Comparison of ENCODE assay signal across 8 cellular contexts in genomic region chr20:53579266-53579580, GRCh38. TPM values are rescaled to one million over a fixed set of nuclear protein-coding genes. Genes with fewer than 3 reads are reported as not detected.
DNase-seq lines count a peak whose midpoint lies in the region; ATAC-seq, FAIRE-seq and TF ChIP-seq lines count a peak whose summit lies in the region.

No MANE protein-coding gene starts in this region.

- peaks cover 4% of the 10 kb centered on the region for H3K9me1 ChIP-seq in keratinocyte (ENCODE audit: control insufficient read depth, extremely low read depth, insufficient read depth, low read length)

- DNase-seq in HFFc6 (no peak), keratinocyte (ENCODE audit: low read depth, low spot score) (no peak)
- no peak for DNase-seq in activated T-helper 1 cell treated with anti-CD3 and anti-CD28 coated beads, Interleukin-12 subunit alpha, Interleukin-12 subunit beta, Interleukin-2, Interleukin-4 antibody, amounts not matched to agents 30 ng/mL and 10 ng/mL and 1 ng/mL, durations not matched to agents 14 hours and 24 hours and 36 hours (ENCODE audit: low spot score)
- DNase-seq in stimulated activated naive CD8-positive, alpha-beta T cell treated with anti-CD3 and anti-CD28 coated beads, Interleukin-15, amount 100 ng/mL, for 72 hours: no peak

- peaks cover 7% of the 10 kb centered on the region for H4K20me1 ChIP-seq in keratinocyte (ENCODE audit: control insufficient read depth, extremely low read depth, insufficient read depth, low read length)

- intact Hi-C loops in activated T-helper 1 cell treated with anti-CD3 and anti-CD28 coated beads, Interleukin-12 subunit alpha, Interleukin-12 subunit beta, Interleukin-2, Interleukin-4 antibody, amounts not matched to agents 30 ng/mL and 10 ng/mL and 1 ng/mL, durations not matched to agents 14 hours and 24 hours and 36 hours (cut with micrococcal nuclease): loop anchor here (1.0 to 5.0 kb wide), 7 partner anchors 15 to 618 kb away; no protein-coding TSS in a partner anchor

- H3K9me3 ChIP-seq in keratinocyte (ENCODE audit: control insufficient read depth, low read depth, low read length): no peaks in the 10 kb centered on the region

- H3K27ac ChIP-seq in keratinocyte (ENCODE audit: control insufficient read depth, insufficient read depth, low read length): peak overlapping the region; percentile 95

- H3K9ac ChIP-seq in keratinocyte (ENCODE audit: control insufficient read depth, extremely low read depth, insufficient read depth, low read length): peak overlapping the region; percentile 71

- peaks cover 44% of the 10 kb centered on the region for H3K4me1 ChIP-seq in keratinocyte (ENCODE audit: control insufficient read depth, extremely low read depth, insufficient read depth, low read length)

- H3K79me2 ChIP-seq in keratinocyte (ENCODE audit: control insufficient read depth, insufficient read depth, low read length): peaks cover 89% of the 10 kb centered on the region

- H2AFZ ChIP-seq in keratinocyte (ENCODE audit: control insufficient read depth, low read length): no peak overlapping the region

- peak; percentile 6 for ATAC-seq in stimulated activated naive CD8-positive, alpha-beta T cell treated with anti-CD3 and anti-CD28 coated beads, Interleukin-15, amount 100 ng/mL, for 72 hours
- no peak for ATAC-seq in HG02759 (IDR thresholded peaks at IDR 0.05; ENCODE audit: unreplicated experiment)
- no peak for ATAC-seq in HG03460 (IDR thresholded peaks at IDR 0.05; ENCODE audit: unreplicated experiment)
- ATAC-seq in GM21526 (IDR thresholded peaks at IDR 0.05; ENCODE audit: low FRiP score, unreplicated experiment): no peak
- ATAC-seq in GM21717 (IDR thresholded peaks at IDR 0.05; ENCODE audit: unreplicated experiment): no peak

- no peak for FAIRE-seq in keratinocyte (lab: Jason Lieb, UNC)

- H3K27me3 Mint-ChIP-seq in HFFc6 (ENCODE audit: insufficient read depth): no peaks in the 10 kb centered on the region; the same call in 1 of the 2 replicates
- H3K27me3 Mint-ChIP-seq in activated T-helper 1 cell treated with anti-CD3 and anti-CD28 coated beads, Interleukin-12 subunit alpha, Interleukin-12 subunit beta, Interleukin-2, Interleukin-4 antibody, amounts not matched to agents 30 ng/mL and 10 ng/mL and 1 ng/mL, durations not matched to agents 14 hours and 24 hours and 36 hours (ENCODE audit: insufficient read depth): no peaks in the 10 kb centered on the region
- H3K27me3 Mint-ChIP-seq in stimulated activated naive CD8-positive, alpha-beta T cell treated with anti-CD3 and anti-CD28 coated beads, Interleukin-15, amount 100 ng/mL, for 72 hours: no peaks in the 10 kb centered on the region

- peaks cover 64% of the 10 kb centered on the region for H3K4me1 Mint-ChIP-seq in HFFc6 (ENCODE audit: low read depth)
- peaks cover 88% of the 10 kb centered on the region for H3K4me1 Mint-ChIP-seq in activated T-helper 1 cell treated with anti-CD3 and anti-CD28 coated beads, Interleukin-12 subunit alpha, Interleukin-12 subunit beta, Interleukin-2, Interleukin-4 antibody, amounts not matched to agents 30 ng/mL and 10 ng/mL and 1 ng/mL, durations not matched to agents 14 hours and 24 hours and 36 hours (ENCODE audit: low read depth)
- H3K4me1 Mint-ChIP-seq in stimulated activated naive CD8-positive, alpha-beta T cell treated with anti-CD3 and anti-CD28 coated beads, Interleukin-15, amount 100 ng/mL, for 72 hours: peaks cover 85% of the 10 kb centered on the region

- TF ChIP-seq CTCF in HFFc6 (IDR thresholded peaks at IDR 0.05) (no peak), keratinocyte (optimal IDR thresholded peaks at IDR 0.05 in 1 of 3, IDR thresholded peaks at IDR 0.05 in 1 of 3, conservative IDR thresholded peaks at IDR 0.05 in 1 of 3; ENCODE audit: extremely low read depth in 1 of 3, insufficient read depth in 2 of 3, low read length in 3 of 3) (no peak)

- H3K4me3 ChIP-seq in keratinocyte (ENCODE audit: control insufficient read depth in 2 of 3, extremely low read depth in 1 of 3, insufficient read depth in 2 of 3, low read depth in 1 of 3, low read length in 3 of 3): peak overlapping the region in 2 of 3 experiments; percentile 44 to 59

- no peaks in the 10 kb centered on the region for H3K27me3 ChIP-seq in keratinocyte (ENCODE audit: control insufficient read depth, extremely low read depth, insufficient read depth, low read length)

- H3K27ac Mint-ChIP-seq in HFFc6: peak overlapping the region; percentile 94
- H3K27ac Mint-ChIP-seq in activated T-helper 1 cell treated with anti-CD3 and anti-CD28 coated beads, Interleukin-12 subunit alpha, Interleukin-12 subunit beta, Interleukin-2, Interleukin-4 antibody, amounts not matched to agents 30 ng/mL and 10 ng/mL and 1 ng/mL, durations not matched to agents 14 hours and 24 hours and 36 hours: peak overlapping the region; percentile 88
- H3K27ac Mint-ChIP-seq in stimulated activated naive CD8-positive, alpha-beta T cell treated with anti-CD3 and anti-CD28 coated beads, Interleukin-15, amount 100 ng/mL, for 72 hours: peak overlapping the region; percentile 97 to 100

- dilution Hi-C loops in keratinocyte (cut with MboI; ENCODE audit: extremely low pct_ligation_motif_present, low sequenced_read_pairs): no loop called here

- no peaks in the 10 kb centered on the region for H3K9me3 Mint-ChIP-seq in HFFc6
- no peaks in the 10 kb centered on the region for H3K9me3 Mint-ChIP-seq in activated T-helper 1 cell treated with anti-CD3 and anti-CD28 coated beads, Interleukin-12 subunit alpha, Interleukin-12 subunit beta, Interleukin-2, Interleukin-4 antibody, amounts not matched to agents 30 ng/mL and 10 ng/mL and 1 ng/mL, durations not matched to agents 14 hours and 24 hours and 36 hours
- no peaks in the 10 kb centered on the region for H3K9me3 Mint-ChIP-seq in stimulated activated naive CD8-positive, alpha-beta T cell treated with anti-CD3 and anti-CD28 coated beads, Interleukin-15, amount 100 ng/mL, for 72 hours

- peaks cover 43 to 73% of the 10 kb centered on the region in 2 experiments for H3K36me3 ChIP-seq in keratinocyte (ENCODE audit: control insufficient read depth in 2 of 2, extremely low read depth in 1 of 2, insufficient read depth in 2 of 2, low read length in 2 of 2)

- H3K4me3 Mint-ChIP-seq in HFFc6: peak overlapping the region; percentile 80
- H3K4me3 Mint-ChIP-seq in activated T-helper 1 cell treated with anti-CD3 and anti-CD28 coated beads, Interleukin-12 subunit alpha, Interleukin-12 subunit beta, Interleukin-2, Interleukin-4 antibody, amounts not matched to agents 30 ng/mL and 10 ng/mL and 1 ng/mL, durations not matched to agents 14 hours and 24 hours and 36 hours: peak overlapping the region; percentile 83
- H3K4me3 Mint-ChIP-seq in stimulated activated naive CD8-positive, alpha-beta T cell treated with anti-CD3 and anti-CD28 coated beads, Interleukin-15, amount 100 ng/mL, for 72 hours: peak overlapping the region; percentile 85 to 93

- peaks cover 55% of the 10 kb centered on the region for H3K36me3 Mint-ChIP-seq in HFFc6 (ENCODE audit: low read depth)
- peaks cover 68% of the 10 kb centered on the region for H3K36me3 Mint-ChIP-seq in activated T-helper 1 cell treated with anti-CD3 and anti-CD28 coated beads, Interleukin-12 subunit alpha, Interleukin-12 subunit beta, Interleukin-2, Interleukin-4 antibody, amounts not matched to agents 30 ng/mL and 10 ng/mL and 1 ng/mL, durations not matched to agents 14 hours and 24 hours and 36 hours (ENCODE audit: low read depth)

- peak overlapping the region; percentile 90 for H3K4me2 ChIP-seq in keratinocyte (ENCODE audit: control insufficient read depth, extremely low read depth, insufficient read depth, low read depth, low read length)

RNA-seq across cellular contexts. Expression of gene ZNF217, which starts 14.4 kb away (rescaled TPM):
- total RNA-seq in HFFc6 (2021; fragmentation: NEBNext Ultra II Directional; extraction: Animal tissue kit (Norgen Biotek cat#: 25700)): 10 to 100 TPM; 38.5 to 42.9 (median 40.1) TPM
- total RNA-seq in activated T-helper 1 cell treated with anti-CD3 and anti-CD28 coated beads, Interleukin-12 subunit alpha, Interleukin-12 subunit beta, Interleukin-2, Interleukin-4 antibody, amounts not matched to agents 30 ng/mL and 10 ng/mL and 1 ng/mL, durations not matched to agents 14 hours and 24 hours and 36 hours: 57.5 and 64.5 TPM in 2 replicates
- polyA plus RNA-seq in keratinocyte: 16.9 to 19.1 TPM (median 17.3 TPM) in 3 replicates
- polyA plus RNA-seq in keratinocyte (2011; ENCODE audit: low read depth): 13.1 TPM
- polyA plus RNA-seq in keratinocyte (2011; cell fraction: cytosol; rRNA removed): 7.4 and 10.7 TPM in 2 replicates
- 25.3 and 32.5 TPM in 2 replicates for polyA plus RNA-seq in keratinocyte (2011; cell fraction: nucleus; rRNA removed)
- polyA plus RNA-seq in keratinocyte (2012; ENCODE audit: low replicate concordance): 23.6 and 26.4 TPM in 2 replicates
- polyA minus RNA-seq in keratinocyte: 33.8 to 58.6 TPM (median 48.4 TPM) in 3 replicates
- 14.0 TPM for polyA minus RNA-seq in keratinocyte (2011; cell fraction: cytosol; rRNA and poly(A)+ RNA removed)
- polyA minus RNA-seq in keratinocyte (2011; cell fraction: nucleus; rRNA and poly(A)+ RNA removed): 53.1 and 94.6 TPM in 2 replicates
